Comparison of ENCODE assay signal across 14 cellular contexts in genomic region chr19:15448014-15448777, GRCh38. TPM values are rescaled to one million over a fixed set of nuclear protein-coding genes. Genes with fewer than 3 reads are reported as not detected.
DNase-seq lines count a peak whose midpoint lies in the region; ATAC-seq, FAIRE-seq and TF ChIP-seq lines count a peak whose summit lies in the region.
"Had no signal": no experiment of that assay in that cellular context is flagged by ENCODE, and none has a peak within 500 bp of the region (broad histone marks: within the 10 kb centered on the region; RNA-seq: fewer than 3 reads in every experiment).

No MANE protein-coding gene starts in this region.

- intact Hi-C loops in kidney (cut with DNase I) = no loop called here

- H3K4me1 Mint-ChIP-seq in stimulated activated naive CD8-positive, alpha-beta T cell treated with anti-CD3 and anti-CD28 coated beads, Interleukin-15, Interleukin-2, amounts not matched to agents 100 ng/mL and 50 ng/mL, for 24 hours (ENCODE audit: low read depth) = peaks cover 21% of the 10 kb centered on the region
- H3K4me1 Mint-ChIP-seq in stimulated activated naive CD8-positive, alpha-beta T cell treated with anti-CD3 and anti-CD28 coated beads, Interleukin-15, amount 100 ng/mL, for 72 hours = peaks cover 25% of the 10 kb centered on the region

- no peak overlapping the region for H3K27ac Mint-ChIP-seq in stimulated activated naive CD8-positive, alpha-beta T cell treated with anti-CD3 and anti-CD28 coated beads, Interleukin-15, Interleukin-2, amounts not matched to agents 100 ng/mL and 50 ng/mL, for 24 hours
- no peak overlapping the region for H3K27ac Mint-ChIP-seq in stimulated activated naive CD8-positive, alpha-beta T cell treated with anti-CD3 and anti-CD28 coated beads, Interleukin-15, amount 100 ng/mL, for 72 hours
- H3K27ac Mint-ChIP-seq in activated naive CD4-positive, alpha-beta T cell treated with anti-CD3 and anti-CD28 coated beads, Interleukin-2, amount 50 U/mL, for 72 hours = peak overlapping the region; percentile 2 to 13

- H3K9me3 Mint-ChIP-seq in stimulated activated naive CD8-positive, alpha-beta T cell treated with anti-CD3 and anti-CD28 coated beads, Interleukin-15, Interleukin-2, amounts not matched to agents 100 ng/mL and 50 ng/mL, for 24 hours = no peaks in the 10 kb centered on the region
- peaks cover 6 to 8% of the 10 kb centered on the region in 2 donors for H3K9me3 Mint-ChIP-seq in stimulated activated naive CD8-positive, alpha-beta T cell treated with anti-CD3 and anti-CD28 coated beads, Interleukin-15, amount 100 ng/mL, for 72 hours
- H3K9me3 Mint-ChIP-seq in activated naive CD4-positive, alpha-beta T cell treated with anti-CD3 and anti-CD28 coated beads, Interleukin-2, amount 50 U/mL, for 72 hours = no peaks in the 10 kb centered on the region

- FAIRE-seq in kidney (lab: Jason Lieb, UNC) (no peak), D721Med (lab: Jason Lieb, UNC) (no peak)

- H3K27me3 Mint-ChIP-seq in stimulated activated naive CD8-positive, alpha-beta T cell treated with anti-CD3 and anti-CD28 coated beads, Interleukin-15, Interleukin-2, amounts not matched to agents 100 ng/mL and 50 ng/mL, for 24 hours = no peaks in the 10 kb centered on the region
- no peaks in the 10 kb centered on the region for H3K27me3 Mint-ChIP-seq in stimulated activated naive CD8-positive, alpha-beta T cell treated with anti-CD3 and anti-CD28 coated beads, Interleukin-15, amount 100 ng/mL, for 72 hours

- no peaks in the 10 kb centered on the region for H3K36me3 ChIP-seq in kidney (ENCODE audit: control insufficient read depth in 1 of 2, insufficient read depth in 2 of 2, low read length in 2 of 2)

- no peak overlapping the region for H3K9ac ChIP-seq in kidney (ENCODE audit: low read length in 2 of 2)

- H3K4me1 ChIP-seq in kidney (ENCODE audit: control insufficient read depth in 1 of 2, insufficient read depth in 1 of 2, low read depth in 1 of 2, low read length in 2 of 2) = peaks cover 0 to 11% of the 10 kb centered on the region in 2 donors

- peak overlapping the region; percentile 48 to 61 for H3K4me3 ChIP-seq in kidney (ENCODE audit: low read length in 2 of 2)

- DNase-seq in stimulated activated naive CD8-positive, alpha-beta T cell treated with anti-CD3 and anti-CD28 coated beads, Interleukin-15, amount 100 ng/mL, for 72 hours = no peak
- no peak for DNase-seq in activated naive CD4-positive, alpha-beta T cell treated with anti-CD3 and anti-CD28 coated beads, Interleukin-2, amount 50 U/mL, for 72 hours (ENCODE audit: low spot score in 2 of 2)
- DNase-seq in kidney = peak; percentile 76
- DNase-seq in D721Med (ENCODE audit: insufficient read length, low spot score) = no peak
- no peak for DNase-seq in kidney tubule cell (ENCODE audit: low spot score)
- DNase-seq in NCI-H510A (lab: John Stamatoyannopoulos, UW) = no peak
- DNase-seq: aorta had no signal

- H3K9me3 ChIP-seq in kidney (ENCODE audit: control insufficient read depth in 1 of 2, low read length in 2 of 2) = no peaks in the 10 kb centered on the region

- TF ChIP-seq CTCF in kidney (IDR thresholded peaks at IDR 0.05; ENCODE audit: borderline replicate concordance, extremely low read depth, insufficient read depth) (no peak), D721Med (IDR thresholded peaks at IDR 0.05; ENCODE audit: insufficient read depth, missing control alignments) (no peak)

- peaks cover 14% of the 10 kb centered on the region for H3K36me3 Mint-ChIP-seq in stimulated activated naive CD8-positive, alpha-beta T cell treated with anti-CD3 and anti-CD28 coated beads, Interleukin-15, Interleukin-2, amounts not matched to agents 100 ng/mL and 50 ng/mL, for 24 hours (ENCODE audit: low read depth)
- peaks cover 0 to 15% of the 10 kb centered on the region in 2 donors for H3K36me3 Mint-ChIP-seq in activated naive CD4-positive, alpha-beta T cell treated with anti-CD3 and anti-CD28 coated beads, Interleukin-2, amount 50 U/mL, for 72 hours

- peak overlapping the region; percentile 42 for H3K4me3 Mint-ChIP-seq in stimulated activated naive CD8-positive, alpha-beta T cell treated with anti-CD3 and anti-CD28 coated beads, Interleukin-15, Interleukin-2, amounts not matched to agents 100 ng/mL and 50 ng/mL, for 24 hours
- H3K4me3 Mint-ChIP-seq in stimulated activated naive CD8-positive, alpha-beta T cell treated with anti-CD3 and anti-CD28 coated beads, Interleukin-15, amount 100 ng/mL, for 72 hours = peak overlapping the region in 1 of 2 donors; percentile 63

- H3K27ac ChIP-seq in kidney (ENCODE audit: low read depth in 2 of 2, low read length in 2 of 2) = no peak overlapping the region

- no peak for ATAC-seq in stimulated activated naive CD8-positive, alpha-beta T cell treated with anti-CD3 and anti-CD28 coated beads, Interleukin-15, amount 100 ng/mL, for 72 hours
- no peak for ATAC-seq in activated naive CD4-positive, alpha-beta T cell treated with anti-CD3 and anti-CD28 coated beads, Interleukin-2, amount 50 U/mL, for 72 hours
- no peak for ATAC-seq in GM21619 (IDR thresholded peaks at IDR 0.05; ENCODE audit: unreplicated experiment)

RNA-seq across cellular contexts. Expression of gene WIZ, which starts 1.6 kb away (rescaled TPM):
- 10 to 100 TPM; 18.4 to 19.8 TPM for total RNA-seq in activated naive CD4-positive, alpha-beta T cell treated with anti-CD3 and anti-CD28 coated beads, Interleukin-2, amount 50 U/mL, for 72 hours
- 37.1 TPM for total RNA-seq in kidney
- polyA plus RNA-seq in kidney (ENCODE audit: insufficient read depth, low read depth, low replicate concordance) = 15.4 TPM

RNA-seq across cellular contexts. Expression of gene RASAL3, which starts 16.1 kb away (rescaled TPM):
- total RNA-seq in activated naive CD4-positive, alpha-beta T cell treated with anti-CD3 and anti-CD28 coated beads, Interleukin-2, amount 50 U/mL, for 72 hours = 100 to 1,000 TPM in 1 of 2 donors, 10 to 100 TPM in 1; 64.5 to 101 TPM
- 12.1 TPM for total RNA-seq in kidney
- 1.5 TPM for polyA plus RNA-seq in kidney (ENCODE audit: insufficient read depth, low read depth, low replicate concordance)
- total RNA-seq: Daoy, H4 had no signal

RNA-seq across cellular contexts. Expression of gene AKAP8L, which starts 29.4 kb away (rescaled TPM):
- 100 to 1,000 TPM in 1 of 2 donors, 10 to 100 TPM in 1; 70.9 to 114 TPM for total RNA-seq in activated naive CD4-positive, alpha-beta T cell treated with anti-CD3 and anti-CD28 coated beads, Interleukin-2, amount 50 U/mL, for 72 hours
- 122 TPM for total RNA-seq in kidney
- 44.3 TPM for polyA plus RNA-seq in kidney (ENCODE audit: insufficient read depth, low read depth, low replicate concordance)

RNA-seq across cellular contexts. Expression of gene PGLYRP2, which starts 31.1 kb away (rescaled TPM):
- under 1 TPM; 0.09 to 0.29 TPM for total RNA-seq in activated naive CD4-positive, alpha-beta T cell treated with anti-CD3 and anti-CD28 coated beads, Interleukin-2, amount 50 U/mL, for 72 hours
- not detected for total RNA-seq in kidney
- polyA plus RNA-seq in kidney (ENCODE audit: insufficient read depth, low read depth, low replicate concordance) = not detected
- total RNA-seq: aorta; H4; mononuclear cell; T-helper 2 cell treated with Interferon-gamma antibody and Interleukin-4, amounts not matched to agents 100 ng/mL and 5 ng/mL, for 36 hours; urinary bladder had no signal
- polyA plus RNA-seq: aorta had no signal

Comparison
In these comparisons a context has a peak if more than half of its experiments do, and no peak if none do; other contexts are left out.
1. H3K27ac Mint-ChIP-seq: peak in activated naive CD4-positive, alpha-beta T cell treated with anti-CD3 and anti-CD28 coated beads, Interleukin-2, amount 50 U/mL, for 72 hours (2 of 2); none in stimulated activated naive CD8-positive, alpha-beta T cell treated with anti-CD3 and anti-CD28 coated beads, Interleukin-15, Interleukin-2, amounts not matched to agents 100 ng/mL and 50 ng/mL, for 24 hours (single experiment) and stimulated activated naive CD8-positive, alpha-beta T cell treated with anti-CD3 and anti-CD28 coated beads, Interleukin-15, amount 100 ng/mL, for 72 hours (0 of 2).